In the genomic region with DNA sequence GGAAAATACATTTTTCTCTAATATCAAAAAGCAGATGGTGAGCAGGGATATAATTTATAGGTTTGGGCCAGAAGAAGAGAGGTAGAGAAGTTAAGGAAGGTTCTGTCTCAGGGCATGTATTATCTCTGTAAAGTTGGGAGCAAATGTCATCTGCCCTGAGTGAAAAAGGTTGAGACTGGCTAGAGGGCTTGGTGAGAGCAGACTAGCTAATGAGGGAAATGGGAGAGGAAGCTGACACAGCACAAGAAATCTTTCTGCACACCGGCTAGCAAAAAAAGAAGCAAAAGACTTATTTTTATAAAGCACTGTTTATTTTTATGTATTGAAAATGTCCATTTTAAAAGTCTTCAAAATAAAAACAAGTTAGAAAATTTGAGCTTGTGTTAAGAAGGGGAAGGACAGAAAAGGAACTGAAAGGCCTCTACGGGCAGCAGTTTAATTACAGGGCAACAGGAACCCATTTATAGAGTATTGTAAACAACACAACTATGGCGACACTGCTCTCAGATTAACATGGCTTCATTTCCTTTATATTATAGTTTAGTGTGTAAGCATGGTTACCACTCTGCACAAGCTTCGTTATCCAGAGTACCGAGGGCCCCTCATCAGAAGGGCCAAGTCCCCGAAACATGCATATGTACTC, we compare ENCODE assay signal across 1 cellular context.
TF ChIP-seq lines count a peak whose summit lies in the region.

No MANE protein-coding gene starts in this region.

TF ChIP-seq in K562, 482 proteins besides CTCF, POLR2A, EP300 and RAD21 (continued from another document):
- TF ChIP-seq ZNF280A (IDR thresholded peaks at IDR 0.05; ENCODE audit: low read depth, partially characterized antibody) (no peak), ZNF124 (CRISPR knock-in tag; IDR thresholded peaks at IDR 0.05) (no peak)
